ENCODE assay signal across 9 cellular contexts in the genomic region with DNA sequence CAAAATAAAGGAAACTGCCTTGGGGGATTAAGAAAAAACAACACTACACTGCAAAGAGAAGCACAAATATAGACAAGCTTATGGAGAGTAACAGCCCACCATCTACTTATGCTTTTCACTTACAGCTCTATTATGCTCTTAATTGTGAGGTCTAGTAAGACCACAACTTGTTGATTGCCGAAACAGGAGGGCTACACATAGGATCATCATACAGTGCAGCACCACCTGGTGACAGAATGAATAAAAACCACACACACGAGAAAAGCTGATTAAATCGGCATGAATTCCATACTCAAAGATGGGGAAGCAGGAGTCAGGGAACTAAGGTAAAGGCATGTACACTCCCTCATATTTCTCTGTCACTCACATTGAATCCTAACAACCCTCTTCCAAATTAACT.
A peak's percentile ranks its signal among the peaks of the same experiment; 100 is the strongest.
DNase-seq lines count a peak whose midpoint lies in the region; ATAC-seq and TF ChIP-seq lines count a peak whose summit lies in the region.
"Had no signal": no experiment of that assay in that cellular context is flagged by ENCODE, and none has a peak within 500 bp of the region (broad histone marks: within the 10 kb centered on the region; RNA-seq: fewer than 3 reads in every experiment).

No MANE protein-coding gene starts in this region.

- ATAC-seq in GM21737 (IDR thresholded peaks at IDR 0.05; ENCODE audit: unreplicated experiment): no peak

- peak; percentile 48 for DNase-seq in AG10803 (ENCODE audit: low read depth)
- DNase-seq in HAP-1 (ENCODE audit: low spot score in 2 of 2): peak; percentile 32 to 38
- DNase-seq in SK-MEL-5 (ENCODE audit: low read depth, low spot score): peak; percentile 48
- peak; percentile 33 for DNase-seq in iPS-NIHi11 (ENCODE audit: low spot score)
- DNase-seq in activated CD8-positive, alpha-beta memory T cell treated with anti-CD3 and anti-CD28 coated beads for 24 hours: no peak
- no peak for DNase-seq in COLO668 (lab: John Stamatoyannopoulos, UW; ENCODE audit: unreplicated experiment)
- no peak for DNase-seq in NCI-H2029 (lab: John Stamatoyannopoulos, UW)

- in situ Hi-C loops in HAP-1 (cut with MboI; ENCODE audit: low sequenced_read_pairs) (no loop called here), SK-MEL-5 (cut with HindIII; ENCODE audit: low pct_unique_long_range_greater_than_20kb, low sequenced_read_pairs) (no loop called here)

- no peaks in the 10 kb centered on the region for H3K27me3 ChIP-seq in HAP-1 (ENCODE audit: low read depth)

- TF ChIP-seq CTCF in AG10803 (conservative IDR thresholded peaks at IDR 0.05; ENCODE audit: low read length): peak; percentile 60

- no peak overlapping the region for H3K4me3 ChIP-seq in AG10803 (ENCODE audit: low read length)
- H3K4me3 ChIP-seq in HAP-1: no peak overlapping the region
- H3K4me3 ChIP-seq: SK-N-MC had no signal

- no peaks in the 10 kb centered on the region for H3K4me1 ChIP-seq in HAP-1

- H3K36me3 ChIP-seq in HAP-1 (replicated peaks): no peaks in the 10 kb centered on the region

- H3K9me3 ChIP-seq in HAP-1: no peaks in the 10 kb centered on the region

Comparison
In these comparisons a context has a peak if more than half of its experiments do, and no peak if none do; other contexts are left out.
1. DNase-seq: peak in AG10803 (single experiment), HAP-1 (2 of 2), SK-MEL-5 (single experiment) and iPS-NIHi11 (single experiment); none in activated CD8-positive, alpha-beta memory T cell treated with anti-CD3 and anti-CD28 coated beads for 24 hours (single experiment), COLO668 (single experiment) and NCI-H2029 (single experiment).